Comparison of ENCODE assay signal across 17 cellular contexts in the genomic region with DNA sequence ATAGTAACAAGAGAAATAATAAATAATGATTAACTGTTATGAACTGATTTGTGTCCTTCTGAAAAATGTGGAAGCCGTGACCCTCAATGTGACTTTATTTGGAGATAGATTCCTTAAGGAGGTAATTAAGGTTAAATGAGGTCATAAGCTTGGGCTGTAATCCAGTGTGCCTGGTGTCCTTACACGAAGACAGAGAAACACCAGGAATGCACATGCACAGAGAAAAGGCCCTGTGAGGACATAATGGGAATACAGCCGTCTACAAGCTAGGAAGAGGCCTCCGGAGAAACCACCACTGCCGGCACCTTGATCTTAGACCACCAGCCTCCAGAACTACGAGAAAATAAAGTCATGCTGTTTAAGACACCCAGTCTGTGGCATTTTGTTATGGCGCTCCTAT.
"Had no signal": no experiment of that assay in that cellular context is flagged by ENCODE, and none has a peak within 500 bp of the region (broad histone marks: within the 10 kb centered on the region; RNA-seq: fewer than 3 reads in every experiment).

No MANE protein-coding gene starts in this region.

- H3K4me3 ChIP-seq: ascending aorta, prostate gland, right atrium auricular region, skin epidermis, transverse colon, uterus had no signal

- H3K4me1 Mint-ChIP-seq: central memory CD8-positive, alpha-beta T cell had no signal

- H3K27me3 Mint-ChIP-seq: central memory CD8-positive, alpha-beta T cell; stimulated activated naive CD8-positive, alpha-beta T cell treated with anti-CD3 and anti-CD28 coated beads, Interleukin-15, Interleukin-2, amounts not matched to agents 100 ng/mL and 50 ng/mL, for 24 hours had no signal

- DNase-seq: activated CD4-positive, alpha-beta T cell treated with anti-CD3 and anti-CD28 coated beads, Interleukin-2, amount 50 U/mL, for 4 hours; activated effector memory CD4-positive, alpha-beta T cell treated with anti-CD3 and anti-CD28 coated beads, Interleukin-2, amount 50 U/mL, for 16 hours; activated naive CD4-positive, alpha-beta T cell treated with anti-CD3 and anti-CD28 coated beads, Interleukin-2, amount 50 U/mL, for 16 hours; activated T-cell treated with anti-CD3 and anti-CD28 coated beads, Interleukin-2, amount 50 U/mL, for 72 hours; cortex of kidney; foreskin keratinocyte; hippocampal formation; T-helper 2 cell; transverse colon; uterus had no signal

- ATAC-seq: activated T-cell treated with anti-CD3 and anti-CD28 coated beads, Interleukin-2, amount 50 U/mL, for 72 hours; foreskin keratinocyte; left lobe of liver had no signal

- H3K27ac ChIP-seq: ascending aorta, foreskin keratinocyte, prostate gland, right atrium auricular region, skin epidermis, transverse colon, uterus had no signal

- H3K27me3 ChIP-seq: ascending aorta, foreskin keratinocyte, right atrium auricular region, transverse colon, uterus had no signal

- H3K4me1 ChIP-seq: ascending aorta, prostate gland, right atrium auricular region, uterus had no signal

- H3K4me3 Mint-ChIP-seq: activated T-cell treated with anti-CD3 and anti-CD28 coated beads, Interleukin-2, amount 50 U/mL, for 72 hours; central memory CD8-positive, alpha-beta T cell; stimulated activated naive CD8-positive, alpha-beta T cell treated with anti-CD3 and anti-CD28 coated beads, Interleukin-15, Interleukin-2, amounts not matched to agents 100 ng/mL and 50 ng/mL, for 24 hours had no signal

- H3K36me3 ChIP-seq: ascending aorta, prostate gland, right atrium auricular region, transverse colon, uterus had no signal

- H3K27ac Mint-ChIP-seq: activated T-cell treated with anti-CD3 and anti-CD28 coated beads, Interleukin-2, amount 50 U/mL, for 72 hours; stimulated activated naive CD8-positive, alpha-beta T cell treated with anti-CD3 and anti-CD28 coated beads, Interleukin-15, Interleukin-2, amounts not matched to agents 100 ng/mL and 50 ng/mL, for 24 hours had no signal

- H3K9me3 Mint-ChIP-seq: stimulated activated naive CD8-positive, alpha-beta T cell treated with anti-CD3 and anti-CD28 coated beads, Interleukin-15, Interleukin-2, amounts not matched to agents 100 ng/mL and 50 ng/mL, for 24 hours had no signal

- H3K9me3 ChIP-seq: ascending aorta, prostate gland, right atrium auricular region, transverse colon, uterus had no signal
